In the genomic region with DNA sequence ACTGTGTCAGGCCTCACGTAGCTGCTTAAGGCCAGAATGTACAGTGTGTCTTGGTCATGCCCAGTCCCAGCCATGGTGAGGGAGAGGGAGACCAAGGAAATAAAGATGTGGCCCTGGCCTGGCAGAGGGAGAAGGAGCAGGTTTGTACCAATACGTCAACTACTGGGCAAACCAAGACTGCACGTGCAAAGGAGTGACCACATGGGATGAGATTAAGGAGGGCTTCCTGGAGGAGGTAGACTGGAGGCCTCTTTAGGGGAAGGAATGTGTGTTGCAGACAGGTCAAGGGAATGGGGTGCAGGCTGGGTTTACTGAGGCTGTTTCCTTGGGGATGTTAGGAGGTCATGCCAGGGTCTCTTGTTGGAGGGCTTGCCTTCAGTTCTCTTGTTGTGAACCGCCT, we compare ENCODE assay signal across 2 cellular contexts.
TF ChIP-seq lines count a peak whose summit lies in the region.

No MANE protein-coding gene starts in this region.

TF ChIP-seq in HCT116, 20 proteins besides CTCF, POLR2A, EP300 and RAD21:
- no peak for TF ChIP-seq CEBPB (IDR thresholded peaks at IDR 0.05; ENCODE audit: low read depth)
- no peak for TF ChIP-seq EZH2phosphoT487 (IDR thresholded peaks at IDR 0.05; ENCODE audit: borderline replicate concordance)
- no peak for TF ChIP-seq EZH2 (IDR thresholded peaks at IDR 0.05)
- no peak for TF ChIP-seq CBX3 (IDR thresholded peaks at IDR 0.05; ENCODE audit: low read depth)
- TF ChIP-seq SRF (IDR thresholded peaks at IDR 0.05; ENCODE audit: low read depth): no peak
- no peak for TF ChIP-seq YY1 (IDR thresholded peaks at IDR 0.05; ENCODE audit: extremely low read depth, insufficient replicate concordance, low read depth, low read length)
- TF ChIP-seq, protein P1, sequence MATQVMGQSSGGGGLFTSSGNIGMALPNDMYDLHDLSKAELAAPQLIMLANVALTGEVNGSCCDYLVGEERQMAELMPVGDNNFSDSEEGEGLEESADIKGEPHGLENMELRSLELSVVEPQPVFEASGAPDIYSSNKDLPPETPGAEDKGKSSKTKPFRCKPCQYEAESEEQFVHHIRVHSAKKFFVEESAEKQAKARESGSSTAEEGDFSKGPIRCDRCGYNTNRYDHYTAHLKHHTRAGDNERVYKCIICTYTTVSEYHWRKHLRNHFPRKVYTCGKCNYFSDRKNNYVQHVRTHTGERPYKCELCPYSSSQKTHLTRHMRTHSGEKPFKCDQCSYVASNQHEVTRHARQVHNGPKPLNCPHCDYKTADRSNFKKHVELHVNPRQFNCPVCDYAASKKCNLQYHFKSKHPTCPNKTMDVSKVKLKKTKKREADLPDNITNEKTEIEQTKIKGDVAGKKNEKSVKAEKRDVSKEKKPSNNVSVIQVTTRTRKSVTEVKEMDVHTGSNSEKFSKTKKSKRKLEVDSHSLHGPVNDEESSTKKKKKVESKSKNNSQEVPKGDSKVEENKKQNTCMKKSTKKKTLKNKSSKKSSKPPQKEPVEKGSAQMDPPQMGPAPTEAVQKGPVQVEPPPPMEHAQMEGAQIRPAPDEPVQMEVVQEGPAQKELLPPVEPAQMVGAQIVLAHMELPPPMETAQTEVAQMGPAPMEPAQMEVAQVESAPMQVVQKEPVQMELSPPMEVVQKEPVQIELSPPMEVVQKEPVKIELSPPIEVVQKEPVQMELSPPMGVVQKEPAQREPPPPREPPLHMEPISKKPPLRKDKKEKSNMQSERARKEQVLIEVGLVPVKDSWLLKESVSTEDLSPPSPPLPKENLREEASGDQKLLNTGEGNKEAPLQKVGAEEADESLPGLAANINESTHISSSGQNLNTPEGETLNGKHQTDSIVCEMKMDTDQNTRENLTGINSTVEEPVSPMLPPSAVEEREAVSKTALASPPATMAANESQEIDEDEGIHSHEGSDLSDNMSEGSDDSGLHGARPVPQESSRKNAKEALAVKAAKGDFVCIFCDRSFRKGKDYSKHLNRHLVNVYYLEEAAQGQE (IDR thresholded peaks at IDR 0.05; ENCODE audit: low read depth): no peak
- TF ChIP-seq, protein P2, sequence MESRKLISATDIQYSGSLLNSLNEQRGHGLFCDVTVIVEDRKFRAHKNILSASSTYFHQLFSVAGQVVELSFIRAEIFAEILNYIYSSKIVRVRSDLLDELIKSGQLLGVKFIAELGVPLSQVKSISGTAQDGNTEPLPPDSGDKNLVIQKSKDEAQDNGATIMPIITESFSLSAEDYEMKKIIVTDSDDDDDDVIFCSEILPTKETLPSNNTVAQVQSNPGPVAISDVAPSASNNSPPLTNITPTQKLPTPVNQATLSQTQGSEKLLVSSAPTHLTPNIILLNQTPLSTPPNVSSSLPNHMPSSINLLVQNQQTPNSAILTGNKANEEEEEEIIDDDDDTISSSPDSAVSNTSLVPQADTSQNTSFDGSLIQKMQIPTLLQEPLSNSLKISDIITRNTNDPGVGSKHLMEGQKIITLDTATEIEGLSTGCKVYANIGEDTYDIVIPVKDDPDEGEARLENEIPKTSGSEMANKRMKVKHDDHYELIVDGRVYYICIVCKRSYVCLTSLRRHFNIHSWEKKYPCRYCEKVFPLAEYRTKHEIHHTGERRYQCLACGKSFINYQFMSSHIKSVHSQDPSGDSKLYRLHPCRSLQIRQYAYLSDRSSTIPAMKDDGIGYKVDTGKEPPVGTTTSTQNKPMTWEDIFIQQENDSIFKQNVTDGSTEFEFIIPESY (IDR thresholded peaks at IDR 0.05; ENCODE audit: extremely low read depth, insufficient replicate concordance, low read length): no peak
- TF ChIP-seq, protein P3, sequence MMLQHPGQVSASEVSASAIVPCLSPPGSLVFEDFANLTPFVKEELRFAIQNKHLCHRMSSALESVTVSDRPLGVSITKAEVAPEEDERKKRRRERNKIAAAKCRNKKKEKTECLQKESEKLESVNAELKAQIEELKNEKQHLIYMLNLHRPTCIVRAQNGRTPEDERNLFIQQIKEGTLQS (IDR thresholded peaks at IDR 0.05): no peak
- no peak for TF ChIP-seq EGR1 (IDR thresholded peaks at IDR 0.05; ENCODE audit: low read depth)
- TF ChIP-seq, protein P4, sequence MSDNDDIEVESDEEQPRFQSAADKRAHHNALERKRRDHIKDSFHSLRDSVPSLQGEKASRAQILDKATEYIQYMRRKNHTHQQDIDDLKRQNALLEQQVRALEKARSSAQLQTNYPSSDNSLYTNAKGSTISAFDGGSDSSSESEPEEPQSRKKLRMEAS (IDR thresholded peaks at IDR 0.05): no peak
- no peak for TF ChIP-seq ZFX (IDR thresholded peaks at IDR 0.05)
- no peak for TF ChIP-seq ELF1 (IDR thresholded peaks at IDR 0.05; ENCODE audit: borderline replicate concordance, low read depth)
- no peak for TF ChIP-seq SIN3A (IDR thresholded peaks at IDR 0.05; ENCODE audit: low read depth)
- TF ChIP-seq JUND (IDR thresholded peaks at IDR 0.05): no peak
- TF ChIP-seq ZNF274 (IDR thresholded peaks at IDR 0.05; ENCODE audit: low read depth, low read length): no peak
- TF ChIP-seq TCF7L2 (IDR thresholded peaks at IDR 0.05; ENCODE audit: borderline replicate concordance, extremely low read depth, insufficient read depth, insufficient read length): no peak
- TF ChIP-seq SP1 (IDR thresholded peaks at IDR 0.05; ENCODE audit: low read depth): no peak
- TF ChIP-seq FOSL1 (IDR thresholded peaks at IDR 0.05; ENCODE audit: low read depth): no peak

TF ChIP-seq in H1, 55 proteins besides CTCF, POLR2A, EP300 and RAD21:
- TF ChIP-seq SIX5 (IDR thresholded peaks at IDR 0.05; ENCODE audit: low read depth, low read length) (no peak), SUZ12 (IDR thresholded peaks at IDR 0.05; ENCODE audit: low read length) (no peak), RXRA (IDR thresholded peaks at IDR 0.05; ENCODE audit: insufficient read depth, low read depth, low read length) (no peak), CHD1 (IDR thresholded peaks at IDR 0.05; ENCODE audit: low read depth, low read length) (no peak), BCL11A (IDR thresholded peaks at IDR 0.05; ENCODE audit: low read depth in 2 of 2, low read length in 2 of 2) (no peak), CEBPB (IDR thresholded peaks at IDR 0.05; ENCODE audit: low read depth, low read length) (no peak), CREB1 (IDR thresholded peaks at IDR 0.05) (no peak), SP2 (IDR thresholded peaks at IDR 0.05; ENCODE audit: low read length) (no peak), CBX5 (IDR thresholded peaks at IDR 0.05; ENCODE audit: low read depth, low read length) (no peak), KDM5A (IDR thresholded peaks at IDR 0.05; ENCODE audit: low read length) (no peak), POLR2AphosphoS5 (IDR thresholded peaks at IDR 0.05; ENCODE audit: low read depth, low read length) (no peak), GABPA (IDR thresholded peaks at IDR 0.05; ENCODE audit: borderline replicate concordance, insufficient read depth, low read length) (no peak), ZNF274 (IDR thresholded peaks at IDR 0.05; ENCODE audit: borderline replicate concordance, extremely low read depth, low read length) (no peak), TEAD4 (IDR thresholded peaks at IDR 0.05; ENCODE audit: low read depth, low read length) (no peak), CBX8 (IDR thresholded peaks at IDR 0.05; ENCODE audit: borderline replicate concordance, low read depth, low read length) (no peak), SP4 (IDR thresholded peaks at IDR 0.05; ENCODE audit: low read length) (no peak), TBP (IDR thresholded peaks at IDR 0.05; ENCODE audit: low read depth, low read length) (no peak)
- TF ChIP-seq, protein P5, sequence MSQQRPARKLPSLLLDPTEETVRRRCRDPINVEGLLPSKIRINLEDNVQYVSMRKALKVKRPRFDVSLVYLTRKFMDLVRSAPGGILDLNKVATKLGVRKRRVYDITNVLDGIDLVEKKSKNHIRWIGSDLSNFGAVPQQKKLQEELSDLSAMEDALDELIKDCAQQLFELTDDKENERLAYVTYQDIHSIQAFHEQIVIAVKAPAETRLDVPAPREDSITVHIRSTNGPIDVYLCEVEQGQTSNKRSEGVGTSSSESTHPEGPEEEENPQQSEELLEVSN (IDR thresholded peaks at IDR 0.05): no peak
- TF ChIP-seq, protein P6, sequence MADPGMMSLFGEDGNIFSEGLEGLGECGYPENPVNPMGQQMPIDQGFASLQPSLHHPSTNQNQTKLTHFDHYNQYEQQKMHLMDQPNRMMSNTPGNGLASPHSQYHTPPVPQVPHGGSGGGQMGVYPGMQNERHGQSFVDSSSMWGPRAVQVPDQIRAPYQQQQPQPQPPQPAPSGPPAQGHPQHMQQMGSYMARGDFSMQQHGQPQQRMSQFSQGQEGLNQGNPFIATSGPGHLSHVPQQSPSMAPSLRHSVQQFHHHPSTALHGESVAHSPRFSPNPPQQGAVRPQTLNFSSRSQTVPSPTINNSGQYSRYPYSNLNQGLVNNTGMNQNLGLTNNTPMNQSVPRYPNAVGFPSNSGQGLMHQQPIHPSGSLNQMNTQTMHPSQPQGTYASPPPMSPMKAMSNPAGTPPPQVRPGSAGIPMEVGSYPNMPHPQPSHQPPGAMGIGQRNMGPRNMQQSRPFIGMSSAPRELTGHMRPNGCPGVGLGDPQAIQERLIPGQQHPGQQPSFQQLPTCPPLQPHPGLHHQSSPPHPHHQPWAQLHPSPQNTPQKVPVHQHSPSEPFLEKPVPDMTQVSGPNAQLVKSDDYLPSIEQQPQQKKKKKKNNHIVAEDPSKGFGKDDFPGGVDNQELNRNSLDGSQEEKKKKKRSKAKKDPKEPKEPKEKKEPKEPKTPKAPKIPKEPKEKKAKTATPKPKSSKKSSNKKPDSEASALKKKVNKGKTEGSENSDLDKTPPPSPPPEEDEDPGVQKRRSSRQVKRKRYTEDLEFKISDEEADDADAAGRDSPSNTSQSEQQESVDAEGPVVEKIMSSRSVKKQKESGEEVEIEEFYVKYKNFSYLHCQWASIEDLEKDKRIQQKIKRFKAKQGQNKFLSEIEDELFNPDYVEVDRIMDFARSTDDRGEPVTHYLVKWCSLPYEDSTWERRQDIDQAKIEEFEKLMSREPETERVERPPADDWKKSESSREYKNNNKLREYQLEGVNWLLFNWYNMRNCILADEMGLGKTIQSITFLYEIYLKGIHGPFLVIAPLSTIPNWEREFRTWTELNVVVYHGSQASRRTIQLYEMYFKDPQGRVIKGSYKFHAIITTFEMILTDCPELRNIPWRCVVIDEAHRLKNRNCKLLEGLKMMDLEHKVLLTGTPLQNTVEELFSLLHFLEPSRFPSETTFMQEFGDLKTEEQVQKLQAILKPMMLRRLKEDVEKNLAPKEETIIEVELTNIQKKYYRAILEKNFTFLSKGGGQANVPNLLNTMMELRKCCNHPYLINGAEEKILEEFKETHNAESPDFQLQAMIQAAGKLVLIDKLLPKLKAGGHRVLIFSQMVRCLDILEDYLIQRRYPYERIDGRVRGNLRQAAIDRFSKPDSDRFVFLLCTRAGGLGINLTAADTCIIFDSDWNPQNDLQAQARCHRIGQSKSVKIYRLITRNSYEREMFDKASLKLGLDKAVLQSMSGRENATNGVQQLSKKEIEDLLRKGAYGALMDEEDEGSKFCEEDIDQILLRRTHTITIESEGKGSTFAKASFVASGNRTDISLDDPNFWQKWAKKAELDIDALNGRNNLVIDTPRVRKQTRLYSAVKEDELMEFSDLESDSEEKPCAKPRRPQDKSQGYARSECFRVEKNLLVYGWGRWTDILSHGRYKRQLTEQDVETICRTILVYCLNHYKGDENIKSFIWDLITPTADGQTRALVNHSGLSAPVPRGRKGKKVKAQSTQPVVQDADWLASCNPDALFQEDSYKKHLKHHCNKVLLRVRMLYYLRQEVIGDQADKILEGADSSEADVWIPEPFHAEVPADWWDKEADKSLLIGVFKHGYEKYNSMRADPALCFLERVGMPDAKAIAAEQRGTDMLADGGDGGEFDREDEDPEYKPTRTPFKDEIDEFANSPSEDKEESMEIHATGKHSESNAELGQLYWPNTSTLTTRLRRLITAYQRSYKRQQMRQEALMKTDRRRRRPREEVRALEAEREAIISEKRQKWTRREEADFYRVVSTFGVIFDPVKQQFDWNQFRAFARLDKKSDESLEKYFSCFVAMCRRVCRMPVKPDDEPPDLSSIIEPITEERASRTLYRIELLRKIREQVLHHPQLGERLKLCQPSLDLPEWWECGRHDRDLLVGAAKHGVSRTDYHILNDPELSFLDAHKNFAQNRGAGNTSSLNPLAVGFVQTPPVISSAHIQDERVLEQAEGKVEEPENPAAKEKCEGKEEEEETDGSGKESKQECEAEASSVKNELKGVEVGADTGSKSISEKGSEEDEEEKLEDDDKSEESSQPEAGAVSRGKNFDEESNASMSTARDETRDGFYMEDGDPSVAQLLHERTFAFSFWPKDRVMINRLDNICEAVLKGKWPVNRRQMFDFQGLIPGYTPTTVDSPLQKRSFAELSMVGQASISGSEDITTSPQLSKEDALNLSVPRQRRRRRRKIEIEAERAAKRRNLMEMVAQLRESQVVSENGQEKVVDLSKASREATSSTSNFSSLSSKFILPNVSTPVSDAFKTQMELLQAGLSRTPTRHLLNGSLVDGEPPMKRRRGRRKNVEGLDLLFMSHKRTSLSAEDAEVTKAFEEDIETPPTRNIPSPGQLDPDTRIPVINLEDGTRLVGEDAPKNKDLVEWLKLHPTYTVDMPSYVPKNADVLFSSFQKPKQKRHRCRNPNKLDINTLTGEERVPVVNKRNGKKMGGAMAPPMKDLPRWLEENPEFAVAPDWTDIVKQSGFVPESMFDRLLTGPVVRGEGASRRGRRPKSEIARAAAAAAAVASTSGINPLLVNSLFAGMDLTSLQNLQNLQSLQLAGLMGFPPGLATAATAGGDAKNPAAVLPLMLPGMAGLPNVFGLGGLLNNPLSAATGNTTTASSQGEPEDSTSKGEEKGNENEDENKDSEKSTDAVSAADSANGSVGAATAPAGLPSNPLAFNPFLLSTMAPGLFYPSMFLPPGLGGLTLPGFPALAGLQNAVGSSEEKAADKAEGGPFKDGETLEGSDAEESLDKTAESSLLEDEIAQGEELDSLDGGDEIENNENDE (IDR thresholded peaks at IDR 0.05; ENCODE audit: insufficient replicate concordance, low read length): no peak
- TF ChIP-seq, protein P3 (IDR thresholded peaks at IDR 0.05; ENCODE audit: insufficient read depth, low read depth, low read length): no peak
